ENCODE assay signal across 8 cellular contexts in genomic region chr6:63573899-63574553, GRCh38. TPM values are rescaled to one million over a fixed set of nuclear protein-coding genes. Genes with fewer than 3 reads are reported as not detected.
DNase-seq lines count a peak whose midpoint lies in the region; ATAC-seq and TF ChIP-seq lines count a peak whose summit lies in the region.

No MANE protein-coding gene starts in this region.

- no peaks in the 10 kb centered on the region for H3K4me1 ChIP-seq in colonic mucosa
- no peaks in the 10 kb centered on the region for H3K4me1 ChIP-seq in stomach smooth muscle (ENCODE audit: control insufficient read depth, insufficient read depth, low read length)

- peak overlapping the region; percentile 89 for H3K27ac Mint-ChIP-seq in T-helper 17 cell

- H3K9me3 ChIP-seq in T-helper 17 cell (ENCODE audit: control insufficient read depth, low read length, poor library complexity, severe bottlenecking) (no peaks in the 10 kb centered on the region), colonic mucosa (no peaks in the 10 kb centered on the region), stomach smooth muscle (ENCODE audit: control insufficient read depth in 2 of 2, low read length in 2 of 2) (no peaks in the 10 kb centered on the region)

- peak overlapping the region; percentile 95 for H3K4me3 Mint-ChIP-seq in T-helper 17 cell

- peak overlapping the region; percentile 95 to 100 for H3K9ac ChIP-seq in colonic mucosa (ENCODE audit: low read depth in 2 of 2, low read length in 2 of 2)
- peak overlapping the region; percentile 91 to 93 for H3K9ac ChIP-seq in stomach smooth muscle (ENCODE audit: low read length in 2 of 2)

- ATAC-seq in GM18511 (IDR thresholded peaks at IDR 0.05; ENCODE audit: unreplicated experiment) (peak; percentile 21), T-helper 17 cell (peak; percentile 4), GM21515 (IDR thresholded peaks at IDR 0.05; ENCODE audit: unreplicated experiment) (no peak)

- TF ChIP-seq CTCF in colonic mucosa (IDR thresholded peaks at IDR 0.05): peak; percentile 68

- H3K4me3 ChIP-seq in colonic mucosa (peak overlapping the region; percentile 88), stomach smooth muscle (ENCODE audit: low read length in 2 of 2) (peak overlapping the region; percentile 81 to 96)

- intact Hi-C loops in colonic mucosa (cut with DNase I): loop anchor here (10.0 kb wide), 1 partner anchor 219 kb away; no protein-coding TSS in a partner anchor

- H3K27me3 ChIP-seq in colonic mucosa: no peaks in the 10 kb centered on the region
- no peaks in the 10 kb centered on the region for H3K27me3 ChIP-seq in stomach smooth muscle (ENCODE audit: control insufficient read depth in 1 of 2, insufficient read depth in 2 of 2, low read length in 2 of 2)

- DNase-seq in AG08396 (ENCODE audit: low spot score) (peak; percentile 31), NCI-H1436 (lab: John Stamatoyannopoulos, UW) (peak; percentile 63), T-helper 17 cell (peak in 1 of 3 donors; percentile 25), colonic mucosa (peak; percentile 77), lung microvascular endothelial cell (ENCODE audit: low read depth in 2 of 2) (peak; percentile 65 to 66)

- peaks cover 24% of the 10 kb centered on the region for H3K4me1 Mint-ChIP-seq in T-helper 17 cell

- peak overlapping the region; percentile 99 for H3K27ac ChIP-seq in colonic mucosa
- H3K27ac ChIP-seq in stomach smooth muscle (ENCODE audit: low read length): peak overlapping the region; percentile 94

- H3K36me3 ChIP-seq in colonic mucosa (peaks cover 10% of the 10 kb centered on the region), stomach smooth muscle (ENCODE audit: control insufficient read depth in 2 of 2, insufficient read depth in 2 of 2, low read length in 2 of 2) (peaks cover 9 to 19% of the 10 kb centered on the region in 2 donors)

- H3K36me3 Mint-ChIP-seq in T-helper 17 cell (ENCODE audit: low read depth): no peaks in the 10 kb centered on the region

- H3K27me3 Mint-ChIP-seq in T-helper 17 cell: no peaks in the 10 kb centered on the region

RNA-seq across cellular contexts. Expression of gene PTP4A1, which starts 1.7 kb away (rescaled TPM):
- 100 to 1,000 TPM; 112 to 129 TPM for total RNA-seq in T-helper 17 cell
- 100 to 1,000 TPM; 182 to 247 TPM for total RNA-seq in colonic mucosa
- total RNA-seq in lung microvascular endothelial cell: 17.5 and 22.4 TPM in 2 replicates
